In the genomic region with DNA sequence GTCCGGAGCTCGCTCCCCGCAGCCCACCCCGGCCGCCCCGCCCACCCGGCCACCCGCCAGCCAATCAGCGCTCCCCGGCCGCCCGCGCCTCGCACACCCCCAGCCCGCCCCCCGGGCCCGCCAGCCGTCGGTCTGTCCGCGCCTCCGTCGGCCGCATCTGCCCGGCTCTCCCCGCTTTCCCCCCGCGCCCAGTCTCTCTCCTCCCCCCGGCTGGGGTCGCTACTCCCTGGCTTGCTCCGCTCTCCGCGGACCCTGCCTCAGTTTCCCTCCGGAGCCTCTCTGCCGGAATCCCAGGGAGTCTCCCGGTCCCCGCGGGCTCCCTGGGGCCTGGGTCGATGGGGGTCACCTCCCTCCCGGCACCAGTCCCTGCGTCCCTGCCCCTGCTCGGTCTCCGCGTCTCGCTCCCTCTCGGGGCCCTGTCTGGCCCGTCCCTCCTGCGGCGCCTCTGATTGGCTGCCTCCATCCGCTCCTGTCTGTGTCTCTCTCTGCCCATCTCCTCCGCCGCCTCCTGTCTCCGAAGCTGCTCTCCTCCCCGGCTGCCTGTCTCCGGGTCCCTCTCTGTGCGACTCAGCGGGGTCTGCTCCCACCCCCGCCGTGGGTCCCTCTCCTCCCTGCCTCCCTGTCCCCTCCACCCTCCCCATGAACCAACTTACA, we compare ENCODE assay signal across 8 cellular contexts. TPM values are rescaled to one million over a fixed set of nuclear protein-coding genes. Genes with fewer than 3 reads are reported as not detected.
DNase-seq lines count a peak whose midpoint lies in the region; ATAC-seq, FAIRE-seq and TF ChIP-seq lines count a peak whose summit lies in the region.

No MANE protein-coding gene starts in this region.

- CTCF ChIA-PET in AG04449 (lab: Yijun Ruan, JAX) = interaction anchor here (1.2 to 2.9 kb wide), 4 partner anchors 14 to 210 kb away, joined by 3 to 14 read pairs (median 7); a partner anchor contains a TSS

- no peak for TF ChIP-seq CTCF in AG04449 (IDR thresholded peaks at IDR 0.05; ENCODE audit: insufficient read depth, low read length, missing control alignments)
- no peak for TF ChIP-seq CTCF in cardiac fibroblast (IDR thresholded peaks at IDR 0.05; ENCODE audit: low read depth, low read length)
- TF ChIP-seq CTCF in lower lobe of right lung (IDR thresholded peaks at IDR 0.05) = no peak

- TF ChIP-seq POLR2A in H54 (IDR thresholded peaks at IDR 0.05; ENCODE audit: low read depth, low read length) = no peak

- H3K4me1 ChIP-seq in lower lobe of right lung = peaks cover 7% of the 10 kb centered on the region

- no peak overlapping the region for H3K27ac ChIP-seq in lower lobe of right lung

- intact Hi-C loops in lower lobe of right lung (cut with DNase I) = no loop called here

- ATAC-seq in lower lobe of right lung (peak in 1 of 2 donors; percentile 26), HG02571 (IDR thresholded peaks at IDR 0.05; ENCODE audit: unreplicated experiment) (no peak), HG02588 (IDR thresholded peaks at IDR 0.05; ENCODE audit: unreplicated experiment) (no peak), HG02973 (IDR thresholded peaks at IDR 0.05; ENCODE audit: unreplicated experiment) (no peak)

- H3K9me3 ChIP-seq in lower lobe of right lung = no peaks in the 10 kb centered on the region

- FAIRE-seq in H54 (lab: Jason Lieb, UNC) = no peak

- no peak for DNase-seq in AG04449 (ENCODE audit: low read depth, low spot score)
- peak; percentile 99 for DNase-seq in H54 (ENCODE audit: insufficient read length, low spot score)
- peak; percentile 83 for DNase-seq in RPMI7951 (ENCODE audit: low read depth)
- peak; percentile 48 to 68 for DNase-seq in cardiac fibroblast (ENCODE audit: low read depth in 2 of 2)
- peak; percentile 50 for DNase-seq in lower lobe of right lung

- POLR2A ChIA-PET in AG04449 (lab: Yijun Ruan, JAX) = interaction anchor here (1.2 to 2.3 kb wide), 6 partner anchors 14 to 154 kb away, joined by 3 to 18 read pairs (median 6); a partner anchor contains a TSS

- H3K4me3 ChIP-seq in AG04449 (ENCODE audit: low read depth, low read length) = peak overlapping the region; percentile 74
- H3K4me3 ChIP-seq in cardiac fibroblast (replicated peaks in 1 of 2; ENCODE audit: low read depth in 2 of 2, low read length in 2 of 2) = peak overlapping the region; percentile 56 to 59
- peak overlapping the region; percentile 35 for H3K4me3 ChIP-seq in lower lobe of right lung

- H3K36me3 ChIP-seq in lower lobe of right lung = no peaks in the 10 kb centered on the region

- H3K27me3 ChIP-seq in lower lobe of right lung (ENCODE audit: low read depth) = peaks cover 54% of the 10 kb centered on the region

RNA-seq across cellular contexts. Expression of a gene that starts 0.5 kb away (rescaled TPM):
- 5.6 and 8.4 TPM in 2 replicates for total RNA-seq in RPMI7951 (2014; rRNA removed; shearing (Covaris generic))
- not detected for total RNA-seq in lower lobe of right lung

RNA-seq across cellular contexts. Expression of a gene that starts 6.7 kb away (rescaled TPM):
- not detected in 2 replicates for total RNA-seq in RPMI7951 (2014; rRNA removed; shearing (Covaris generic))
- total RNA-seq in lower lobe of right lung = not detected

RNA-seq across cellular contexts. Expression of a gene that starts 6.8 kb away (rescaled TPM):
- total RNA-seq in RPMI7951 (2014; rRNA removed; shearing (Covaris generic)) = not detected in 2 replicates
- 16.2 TPM for total RNA-seq in lower lobe of right lung

RNA-seq across cellular contexts. Expression of a gene that starts 14.3 kb away (rescaled TPM):
- not detected in 2 replicates for total RNA-seq in RPMI7951 (2014; rRNA removed; shearing (Covaris generic))
- total RNA-seq in lower lobe of right lung = 16.4 TPM

RNA-seq across cellular contexts. Expression of a gene that starts 15.3 kb away (rescaled TPM):
- total RNA-seq in RPMI7951 (2014; rRNA removed; shearing (Covaris generic)) = 0.10 TPM in 1 of 2 replicates, not detected in the other
- total RNA-seq in lower lobe of right lung = not detected

Comparison
In these comparisons a context has a peak if more than half of its experiments do, and no peak if none do; other contexts are left out.
1. RNA of a gene that starts 6.8 kb away (total RNA-seq): 16.2 TPM in lower lobe of right lung (single experiment); not detected in RPMI7951; every median in the first group is over 10 times any median in the second.
2. Peak in every context shown above with its lines, with median percentiles within 50 percentile points of each other: H3K4me3 ChIP-seq.